9 cellular contexts compared by ENCODE assay signal in the genomic region with DNA sequence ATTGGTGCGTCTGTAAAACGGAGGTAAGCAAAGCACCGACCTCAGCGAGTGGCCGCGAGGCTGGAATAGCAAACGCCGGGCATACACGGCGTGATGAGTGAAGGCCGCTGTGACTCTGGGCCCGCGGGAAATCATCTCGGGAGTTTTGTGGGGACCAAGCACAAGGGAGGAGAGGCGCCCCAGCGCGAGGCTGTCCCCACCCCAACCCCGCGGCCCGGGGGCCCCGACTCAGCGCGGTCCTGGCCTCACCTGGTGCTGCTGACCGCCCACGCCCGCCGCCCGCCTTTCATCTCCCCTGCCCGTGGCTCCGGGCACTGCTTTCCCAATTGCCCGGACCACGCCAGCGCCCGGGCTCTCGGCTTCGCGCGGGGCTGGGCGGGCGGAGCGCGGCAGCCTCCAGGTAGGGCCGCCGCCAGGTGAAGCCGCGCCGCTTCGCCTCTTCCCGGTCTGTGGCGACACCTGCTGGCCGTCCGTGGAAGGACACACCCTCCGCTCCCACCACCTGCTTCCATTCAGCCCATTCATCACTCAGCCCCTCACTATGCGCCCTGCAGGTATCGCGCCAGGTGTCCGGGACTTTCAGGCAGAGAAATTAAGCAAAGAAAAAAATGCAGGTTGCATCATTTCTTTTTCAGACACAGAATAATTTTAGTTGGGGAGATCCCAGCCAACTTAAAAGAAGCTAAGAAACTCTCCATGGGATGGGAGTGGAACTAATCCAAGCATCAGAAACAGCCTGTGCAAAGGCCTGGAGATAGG.
DNase-seq lines count a peak whose midpoint lies in the region; ATAC-seq, FAIRE-seq and TF ChIP-seq lines count a peak whose summit lies in the region.
"Had no signal": no experiment of that assay in that cellular context is flagged by ENCODE, and none has a peak within 500 bp of the region (broad histone marks: within the 10 kb centered on the region; RNA-seq: fewer than 3 reads in every experiment).

No MANE protein-coding gene starts in this region.

- TF ChIP-seq POLR2A in A549 (IDR thresholded peaks at IDR 0.05; ENCODE audit: low read length), result no peak

- no peaks in the 10 kb centered on the region for H3K36me3 ChIP-seq in HUES64 (ENCODE audit: insufficient read depth, low read length)
- H3K36me3 ChIP-seq in skeletal muscle satellite cell (ENCODE audit: insufficient read depth, low read length), result no peaks in the 10 kb centered on the region

- TF ChIP-seq CTCF in A549 (IDR thresholded peaks at IDR 0.05), result peak; percentile 94

- no peaks in the 10 kb centered on the region for H3K36me3 Mint-ChIP-seq in T-cell

- H3K9me3 Mint-ChIP-seq in T-cell, result peaks cover 0 to 2% (median 0%) of the 10 kb centered on the region in 3 donors

- no peak overlapping the region for H3K27ac Mint-ChIP-seq in T-cell

- peaks cover 0 to 5% (median 0%) of the 10 kb centered on the region in 3 donors for H3K4me1 Mint-ChIP-seq in T-cell

- H3K4me2 ChIP-seq in A549 (peak overlapping the region; percentile 92), skeletal muscle satellite cell (ENCODE audit: low read length) (peak overlapping the region; percentile 57)

- DNase-seq in A549 (ENCODE audit: low read depth in 1 of 2, low spot score in 1 of 2), result peak; percentile 44 to 60
- peak; percentile 55 for DNase-seq in GM18507 (ENCODE audit: extremely low spot score, insufficient read length, low read depth)
- peak; percentile 27 to 77 (median 64) for DNase-seq in T-cell
- DNase-seq in anterior cingulate cortex (lab: John Stamatoyannopoulos, UW), result peak in 31 of 58 donors; percentile 0 to 68 (median 10)
- peak; percentile 56 for DNase-seq in iPS DF 4.7 (ENCODE audit: extremely low read depth, low spot score)

- CTCF ChIA-PET in A549 (lab: Yijun Ruan, JAX) (interaction anchor here (0.6 to 6.6 kb wide), 77 partner anchors 8 to 1942 kb away, joined by 3 to 59 read pairs (median 4); no protein-coding TSS in a partner anchor), T-cell (lab: Charles Lee) (interaction anchor here (0.5 to 2.3 kb wide), 8 partner anchors 12 to 1937 kb away, joined by 3 to 11 read pairs (median 7); no protein-coding TSS in a partner anchor)

- ATAC-seq in A549 (peak; percentile 85 to 94), T-cell (replicated peaks in 1 of 4) (peak; percentile 76 to 85 (median 82)), GM18858 (IDR thresholded peaks at IDR 0.05; ENCODE audit: unreplicated experiment) (no peak)

- POLR2A ChIA-PET in A549 (lab: Yijun Ruan, JAX) (interaction anchor here (0.6 kb wide), 1 partner anchor 1858 kb away, joined by 3 read pairs; no protein-coding TSS in a partner anchor), T-cell (lab: Charles Lee) (no interaction called here)

- H3K4me3 ChIP-seq in A549 (peak overlapping the region; percentile 40), HUES64 (ENCODE audit: low read length) (peak overlapping the region; percentile 47), skeletal muscle satellite cell (ENCODE audit: low read length) (no peak overlapping the region)

- FAIRE-seq in A549 (lab: Jason Lieb, UNC), result no peak
- FAIRE-seq in GM18507 (lab: Jason Lieb, UNC), result peak; percentile 67

- H3K27me3 ChIP-seq in HUES64 (ENCODE audit: insufficient read depth, low read length), result peaks cover 13% of the 10 kb centered on the region
- peaks cover 31% of the 10 kb centered on the region for H3K27me3 ChIP-seq in skeletal muscle satellite cell (ENCODE audit: control insufficient read depth, insufficient read depth, low read length)

- peak overlapping the region in 1 of 3 donors; percentile 32 for H3K4me3 Mint-ChIP-seq in T-cell

- TF ChIP-seq RAD21 in A549 (conservative IDR thresholded peaks at IDR 0.05 in 1 of 2, IDR thresholded peaks at IDR 0.05 in 1 of 2), result peak; percentile 94 to 99

- H3K27ac ChIP-seq in A549 (peak overlapping the region; percentile 65 to 76; a peak in 5 of 6 replicates), HUES64 (ENCODE audit: low read depth, low read length) (no peak overlapping the region)
- H3K27ac ChIP-seq: skin epidermis had no signal

- H3K4me1 ChIP-seq in A549 (no peaks in the 10 kb centered on the region), HUES64 (ENCODE audit: insufficient read depth, low read length) (no peaks in the 10 kb centered on the region), skeletal muscle satellite cell (ENCODE audit: control insufficient read depth, insufficient read depth, low read length) (peaks cover 8% of the 10 kb centered on the region)

- WGBS in A549 (ENCODE audit: missing lambda C conversion rate), result 18% methylated on average over 43 of the region's 57 CpGs
- WGBS in HUES64, result 8% methylated on average over 57 of the region's 57 CpGs

- H3K27me3 Mint-ChIP-seq in T-cell, result peaks cover 53 to 62% of the 10 kb centered on the region in 2 donors

- no peak for TF ChIP-seq EP300 in A549 (IDR thresholded peaks at IDR 0.05)

- H3K9me3 ChIP-seq in A549 (peaks cover 3% of the 10 kb centered on the region; the same call in 1 of the 3 replicates), HUES64 (ENCODE audit: insufficient read depth, low read depth, low read length) (no peaks in the 10 kb centered on the region; the same call in 1 of the 2 replicates), skeletal muscle satellite cell (replicated peaks; ENCODE audit: low read length) (no peaks in the 10 kb centered on the region)

- H3K9ac ChIP-seq in HUES64 (ENCODE audit: low read depth, low read length) (0 out of 2 replicates have a peak overlapping the region, but pooled peaks have one; percentile 43), skeletal muscle satellite cell (ENCODE audit: low read depth, low read length) (no peak overlapping the region)

TF ChIP-seq in A549, 52 proteins besides CTCF, POLR2A, EP300 and RAD21:
- TF ChIP-seq SMC3 (IDR thresholded peaks at IDR 0.05), result peak; percentile 98
- TF ChIP-seq MAFK (IDR thresholded peaks at IDR 0.05; ENCODE audit: partially characterized antibody), result no peak

Comparison
In these comparisons a context has a peak if more than half of its experiments do, and no peak if none do; other contexts are left out.
1. DNase-seq: peak in every context shown above with its lines; median percentile 64 in T-cell; 56 in iPS DF 4.7; 55 in GM18507; 52 in A549; 10 in anterior cingulate cortex.